22 cellular contexts compared by ENCODE assay signal in the genomic region with DNA sequence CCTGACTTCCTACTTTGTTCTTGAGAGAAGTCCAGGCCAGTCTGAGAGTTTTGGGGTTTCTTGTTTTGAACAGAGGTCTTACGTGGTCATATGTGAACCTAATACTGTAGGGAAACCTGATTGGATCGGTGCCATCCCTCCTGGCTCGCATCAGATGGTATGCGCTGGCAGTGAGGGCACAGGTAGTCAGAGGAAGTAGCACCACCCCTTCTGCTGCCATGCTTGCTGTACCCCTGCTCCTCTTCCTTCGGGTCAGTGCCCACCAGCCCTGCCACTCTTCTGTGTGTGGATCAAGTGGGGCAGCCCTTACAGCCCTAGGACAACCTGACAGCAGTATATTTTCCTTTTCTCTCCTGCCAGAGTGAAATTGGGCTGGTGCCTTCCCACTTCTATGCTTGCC. TPM values are rescaled to one million over a fixed set of nuclear protein-coding genes. Genes with fewer than 3 reads are reported as not detected.
DNase-seq lines count a peak whose midpoint lies in the region; TF ChIP-seq lines count a peak whose summit lies in the region.
"Had no signal": no experiment of that assay in that cellular context is flagged by ENCODE, and none has a peak within 500 bp of the region (broad histone marks: within the 10 kb centered on the region; RNA-seq: fewer than 3 reads in every experiment).

No MANE protein-coding gene starts in this region.

- no peak overlapping the region for H3K14ac ChIP-seq in neuronal stem cell (ENCODE audit: low read length)

- H3K23ac ChIP-seq in neuronal stem cell (ENCODE audit: low read depth, low read length, poor library complexity) = no peak overlapping the region

- H2BK5ac ChIP-seq in neuronal stem cell (ENCODE audit: low read length) = peak overlapping the region; percentile 50

- H3K4me3 Mint-ChIP-seq in activated naive CD4-positive, alpha-beta T cell treated with anti-CD3 and anti-CD28 coated beads, Interleukin-2, amount 10 ng/mL, durations not matched to agents 7 days and 5 days = no peak overlapping the region
- H3K4me3 Mint-ChIP-seq: CD14-positive monocyte; CD4-positive, alpha-beta T cell; CD8-positive, alpha-beta memory T cell; HFFc6 had no signal

- H3K27ac ChIP-seq in HEK293 (ENCODE audit: extremely low read depth, low read depth, low read length) (no peak overlapping the region), neuronal stem cell (replicated peaks; ENCODE audit: low read length) (no peak overlapping the region), right atrium auricular region (no peak overlapping the region)
- H3K27ac ChIP-seq: A549; BLaER1 treated with 17β-estradiol and CSF1 and Interleukin-3, amounts not matched to agents 10 nM and 100 nM had no signal

- no peak overlapping the region for H3K9ac ChIP-seq in neuronal stem cell (ENCODE audit: low read depth, low read length, poor library complexity)
- H3K9ac ChIP-seq: BLaER1 treated with 17β-estradiol and CSF1 and Interleukin-3, amounts not matched to agents 10 nM and 100 nM had no signal

- peaks cover 0 to 25% of the 10 kb centered on the region in 2 experiments; a peak in 1 of 3 replicates for H3K36me3 ChIP-seq in HEK293 (ENCODE audit: control insufficient read depth in 2 of 2, insufficient read depth in 1 of 2, low read length in 2 of 2)
- peaks cover 0 to 2% of the 10 kb centered on the region in 2 donors for H3K36me3 ChIP-seq in neuronal stem cell (replicated peaks in 1 of 2; ENCODE audit: control insufficient read depth in 2 of 2, insufficient read depth in 2 of 2, low read length in 2 of 2)
- H3K36me3 ChIP-seq in right atrium auricular region = no peaks in the 10 kb centered on the region

- DNase-seq in activated naive CD4-positive, alpha-beta T cell treated with anti-CD3 and anti-CD28 coated beads, Interleukin-2, amount 10 ng/mL, durations not matched to agents 7 days and 5 days = peak; percentile 2
- DNase-seq in activated naive CD4-positive, alpha-beta T cell (lab: John Stamatoyannopoulos, UW) = no peak
- peak; percentile 14 for DNase-seq in G401 (ENCODE audit: low spot score)
- no peak for DNase-seq in neuronal stem cell (ENCODE audit: low spot score)
- no peak for DNase-seq in iPS-NIHi11 (ENCODE audit: low spot score)
- DNase-seq in SIG-M5 (lab: John Stamatoyannopoulos, UW) = no peak
- no peak for DNase-seq in right atrium auricular region (ENCODE audit: low spot score)
- DNase-seq: 8988T; ACHN; AML-193; BE2C; CD4-positive, alpha-beta T cell; CD8-positive, alpha-beta memory T cell; DMS 273 treated with DMSO at 0.1 percent for 48 hours; DMS79; GOT3; HCEC 1CT; HFFc6 had no signal

- no peaks in the 10 kb centered on the region for H3K79me1 ChIP-seq in neuronal stem cell (ENCODE audit: low read depth, low read length)

- in situ Hi-C loops in G401 (cut with HindIII; ENCODE audit: low sequenced_read_pairs) = no loop called here

- H2BK15ac ChIP-seq in neuronal stem cell (ENCODE audit: low read length) = no peak overlapping the region

- H2BK12ac ChIP-seq in neuronal stem cell (ENCODE audit: low read length) = no peak overlapping the region

- H3K4me1 ChIP-seq in HEK293 (ENCODE audit: control insufficient read depth, insufficient read depth, low read length) (no peaks in the 10 kb centered on the region), neuronal stem cell (ENCODE audit: control insufficient read depth in 2 of 2, insufficient read depth in 1 of 2, low read depth in 1 of 2, low read length in 2 of 2) (peaks cover 0 to 3% of the 10 kb centered on the region in 2 donors), right atrium auricular region (peaks cover 0 to 31% of the 10 kb centered on the region in 2 donors)
- H3K4me1 ChIP-seq: BLaER1 treated with 17β-estradiol and CSF1 and Interleukin-3, amounts not matched to agents 10 nM and 100 nM had no signal

- no CpG with 5 or more reads among the region's 5 CpGs for whole genome bisulfite sequencing in neuronal stem cell (ENCODE audit: extremely low coverage in 2 of 2, insufficient read length in 2 of 2, insufficient replicate concordance in 1 of 2), 2 donors

- no peak overlapping the region for H3K4ac ChIP-seq in neuronal stem cell (ENCODE audit: low read length)

- H3K27me3 Mint-ChIP-seq in activated naive CD4-positive, alpha-beta T cell treated with anti-CD3 and anti-CD28 coated beads, Interleukin-2, amount 10 ng/mL, durations not matched to agents 7 days and 5 days = no peaks in the 10 kb centered on the region
- H3K27me3 Mint-ChIP-seq: CD4-positive, alpha-beta T cell; CD8-positive, alpha-beta memory T cell had no signal

- H3K4me1 Mint-ChIP-seq in activated naive CD4-positive, alpha-beta T cell treated with anti-CD3 and anti-CD28 coated beads, Interleukin-2, amount 10 ng/mL, durations not matched to agents 7 days and 5 days = peaks cover 2% of the 10 kb centered on the region
- H3K4me1 Mint-ChIP-seq: CD14-positive monocyte had no signal

- no peak overlapping the region for H3K27ac Mint-ChIP-seq in activated naive CD4-positive, alpha-beta T cell treated with anti-CD3 and anti-CD28 coated beads, Interleukin-2, amount 10 ng/mL, durations not matched to agents 7 days and 5 days
- H3K27ac Mint-ChIP-seq: CD14-positive monocyte; CD4-positive, alpha-beta T cell; CD8-positive, alpha-beta memory T cell; HFFc6 had no signal

- H3K9me3 Mint-ChIP-seq in activated naive CD4-positive, alpha-beta T cell treated with anti-CD3 and anti-CD28 coated beads, Interleukin-2, amount 10 ng/mL, durations not matched to agents 7 days and 5 days = no peaks in the 10 kb centered on the region

- TF ChIP-seq CTCF in HEK293 (tag by site-specific recombination; IDR thresholded peaks at IDR 0.05) = no peak
- TF ChIP-seq CTCF in right atrium auricular region (IDR thresholded peaks at IDR 0.05) = no peak

- H3K4me3 ChIP-seq in HEK293 (ENCODE audit: low read depth, low read length) = no peak overlapping the region
- no peak overlapping the region for H3K4me3 ChIP-seq in neuronal stem cell (ENCODE audit: low read length in 2 of 2)
- no peak overlapping the region for H3K4me3 ChIP-seq in right atrium auricular region
- H3K4me3 ChIP-seq: A549; BLaER1 treated with 17β-estradiol and CSF1 and Interleukin-3, amounts not matched to agents 10 nM and 100 nM had no signal

- CTCF ChIA-PET in activated naive CD4-positive, alpha-beta T cell treated with anti-CD3 and anti-CD28 coated beads, Interleukin-2, amount 10 ng/mL, durations not matched to agents 7 days and 5 days (lab: Charles Lee) = interaction anchor here (1.4 kb wide), 1 partner anchor 8 kb away, joined by 9 read pairs; no protein-coding TSS in a partner anchor
- CTCF ChIA-PET in HEK293 (lab: Yijun Ruan, JAX) = interaction anchor here (0.8 to 1.2 kb wide), 3 partner anchors 9 to 43 kb away, joined by 3 to 4 read pairs (median 4); no protein-coding TSS in a partner anchor

- H3K36me3 Mint-ChIP-seq in activated naive CD4-positive, alpha-beta T cell treated with anti-CD3 and anti-CD28 coated beads, Interleukin-2, amount 10 ng/mL, durations not matched to agents 7 days and 5 days = peaks cover 3% of the 10 kb centered on the region
- H3K36me3 Mint-ChIP-seq: CD14-positive monocyte had no signal

- no peak overlapping the region for H4K91ac ChIP-seq in neuronal stem cell (ENCODE audit: low read depth, low read length, poor library complexity)

- H3K9me3 ChIP-seq in HEK293 (ENCODE audit: control insufficient read depth, insufficient read depth, low read depth, low read length) (no peaks in the 10 kb centered on the region), neuronal stem cell (replicated peaks in 1 of 2; ENCODE audit: control insufficient read depth in 2 of 2, insufficient read depth in 1 of 2, low read depth in 1 of 2, low read length in 2 of 2) (peaks cover 2 to 14% of the 10 kb centered on the region in 2 donors), right atrium auricular region (peaks cover 0 to 9% of the 10 kb centered on the region in 2 donors)
- H3K9me3 ChIP-seq: BE2C had no signal

- no peak overlapping the region for H3K4me2 ChIP-seq in neuronal stem cell (ENCODE audit: insufficient read depth, low read length, poor library complexity, severe bottlenecking)
- H3K4me2 ChIP-seq: A549; BLaER1 treated with 17β-estradiol and CSF1 and Interleukin-3, amounts not matched to agents 10 nM and 100 nM had no signal

- no peak overlapping the region for H2AFZ ChIP-seq in neuronal stem cell (ENCODE audit: low read length)

- no peak overlapping the region for H3K18ac ChIP-seq in neuronal stem cell (ENCODE audit: low read length)

- no peak overlapping the region for H4K8ac ChIP-seq in neuronal stem cell (ENCODE audit: low read depth, low read length)

- POLR2A ChIA-PET in HEK293 (lab: Yijun Ruan, JAX) = no interaction called here

- H2AK5ac ChIP-seq in neuronal stem cell (ENCODE audit: low read depth, low read length) = no peak overlapping the region

- H2BK120ac ChIP-seq in neuronal stem cell (ENCODE audit: low read depth, low read length) = no peak overlapping the region

- H3K27me3 ChIP-seq in neuronal stem cell (ENCODE audit: control insufficient read depth in 3 of 3, insufficient read depth in 3 of 3, low read depth in 1 of 3, low read length in 3 of 3) (no peaks in the 10 kb centered on the region), right atrium auricular region (no peaks in the 10 kb centered on the region)
- H3K27me3 ChIP-seq: BE2C; BLaER1 treated with 17β-estradiol and CSF1 and Interleukin-3, amounts not matched to agents 10 nM and 100 nM had no signal

RNA-seq across cellular contexts. Expression of a gene that starts 39.7 kb away (rescaled TPM):
- total RNA-seq in G401 (2014; rRNA removed; shearing (Covaris generic)) = 32.3 and 36.2 TPM in 2 replicates
- polyA plus RNA-seq in neuronal stem cell (2013, experiment 1 of 2) = 38.4 TPM
- 38.2 TPM for polyA plus RNA-seq in neuronal stem cell (2013, experiment 2 of 2)
- 10 to 100 TPM in 1 of 2 donors, 1 to 10 TPM in 1; 8.4 to 10.9 TPM for total RNA-seq in right atrium auricular region

Comparison
In these comparisons a context has a peak if more than half of its experiments do, and no peak if none do; other contexts are left out.
1. DNase-seq: peak in activated naive CD4-positive, alpha-beta T cell treated with anti-CD3 and anti-CD28 coated beads, Interleukin-2, amount 10 ng/mL, durations not matched to agents 7 days and 5 days (single experiment) and G401 (single experiment); none in activated naive CD4-positive, alpha-beta T cell (0 of 4), neuronal stem cell (single experiment), iPS-NIHi11 (single experiment), SIG-M5 (single experiment) and right atrium auricular region (single experiment).